ENCODE assay signal across 23 cellular contexts in the genomic region with DNA sequence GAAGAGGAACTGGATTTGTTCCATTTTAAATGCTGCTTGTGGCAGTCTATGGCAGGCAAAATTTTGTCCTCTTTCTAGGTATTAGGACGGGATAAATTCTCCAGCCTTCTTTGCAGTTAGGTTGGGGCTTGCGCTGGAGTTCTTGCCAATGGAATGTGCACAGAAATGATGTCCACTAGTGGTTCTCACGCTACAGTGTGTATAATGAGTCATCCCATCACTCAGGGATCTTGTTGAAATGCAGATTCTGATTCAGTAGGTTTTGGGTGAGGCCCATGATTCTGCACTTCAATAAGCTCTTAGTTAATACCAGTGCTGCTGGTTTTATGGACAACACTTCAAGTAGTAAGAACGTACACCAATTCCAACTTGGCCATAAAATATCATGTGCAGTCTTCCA.
DNase-seq lines count a peak whose midpoint lies in the region; ATAC-seq, FAIRE-seq and TF ChIP-seq lines count a peak whose summit lies in the region.
"Had no signal": no experiment of that assay in that cellular context is flagged by ENCODE, and none has a peak within 500 bp of the region (broad histone marks: within the 10 kb centered on the region; RNA-seq: fewer than 3 reads in every experiment).

No MANE protein-coding gene starts in this region.

- POLR2A ChIA-PET in GM10248 (lab: Yijun Ruan, JAX): no interaction called here

- H3K27ac Mint-ChIP-seq in astrocyte (ENCODE audit: unreplicated experiment): no peak overlapping the region
- H3K27ac Mint-ChIP-seq: activated naive CD4-positive, alpha-beta T cell treated with anti-CD3 and anti-CD28 coated beads, Interleukin-2, amount 10 ng/mL, durations not matched to agents 7 days and 5 days; CD4-positive, CD25-positive, alpha-beta regulatory T cell; stimulated activated effector memory CD8-positive, alpha-beta T cell treated with anti-CD3 and anti-CD28 coated beads, Interleukin-12 subunit alpha, Interleukin-12 subunit beta, amount 100 ng/mL, for 72 hours had no signal

- H3K4me3 ChIP-seq in astrocyte (ENCODE audit: insufficient read depth, low read depth, low read length) (no peak overlapping the region), fibroblast of pulmonary artery (replicated peaks; ENCODE audit: low read depth, low read length) (no peak overlapping the region), upper lobe of right lung (no peak overlapping the region)
- H3K4me3 ChIP-seq: cardiac muscle cell, prostate gland had no signal

- H3K4me1 ChIP-seq in astrocyte (ENCODE audit: insufficient read depth, low read length) (no peaks in the 10 kb centered on the region), upper lobe of right lung (no peaks in the 10 kb centered on the region)
- H3K4me1 ChIP-seq: prostate gland had no signal

- H3K9me3 Mint-ChIP-seq in astrocyte (ENCODE audit: unreplicated experiment): peaks cover 6% of the 10 kb centered on the region

- intact Hi-C loops in upper lobe of right lung (cut with DNase I): no loop called here

- H3K9me3 ChIP-seq in astrocyte (ENCODE audit: insufficient read depth, low read depth, low read length): no peaks in the 10 kb centered on the region
- H3K9me3 ChIP-seq in upper lobe of right lung: no peaks in the 10 kb centered on the region
- H3K9me3 ChIP-seq: prostate gland had no signal

- H3K27ac ChIP-seq in astrocyte (ENCODE audit: low read depth, low read length) (no peak overlapping the region), upper lobe of right lung (no peak overlapping the region)
- H3K27ac ChIP-seq: cardiac muscle cell, prostate gland had no signal

- H3K27me3 Mint-ChIP-seq in astrocyte (ENCODE audit: low read depth, unreplicated experiment): peaks cover 17% of the 10 kb centered on the region
- H3K27me3 Mint-ChIP-seq: activated naive CD4-positive, alpha-beta T cell treated with anti-CD3 and anti-CD28 coated beads, Interleukin-2, amount 10 ng/mL, durations not matched to agents 7 days and 5 days; CD4-positive, CD25-positive, alpha-beta regulatory T cell had no signal

- ATAC-seq in HG03097 (IDR thresholded peaks at IDR 0.05; ENCODE audit: low FRiP score, unreplicated experiment) (no peak), upper lobe of right lung (no peak)
- ATAC-seq: SK-N-SH treated with all-trans-retinoic acid at 6 μM for 48 hours; stimulated activated effector memory CD8-positive, alpha-beta T cell treated with anti-CD3 and anti-CD28 coated beads, Interleukin-12 subunit alpha, Interleukin-12 subunit beta, amount 100 ng/mL, for 72 hours had no signal

- peaks cover 2% of the 10 kb centered on the region for H3K36me3 Mint-ChIP-seq in astrocyte (ENCODE audit: low read depth, unreplicated experiment)
- H3K36me3 Mint-ChIP-seq: activated naive CD4-positive, alpha-beta T cell treated with anti-CD3 and anti-CD28 coated beads, Interleukin-2, amount 10 ng/mL, durations not matched to agents 7 days and 5 days; CD4-positive, CD25-positive, alpha-beta regulatory T cell; stimulated activated effector memory CD8-positive, alpha-beta T cell treated with anti-CD3 and anti-CD28 coated beads, Interleukin-12 subunit alpha, Interleukin-12 subunit beta, amount 100 ng/mL, for 72 hours had no signal

- H3K79me2 ChIP-seq in astrocyte (ENCODE audit: insufficient read depth, low read length): no peaks in the 10 kb centered on the region

- no peak overlapping the region for H2AFZ ChIP-seq in astrocyte (ENCODE audit: low read depth, low read length)

- H3K4me2 ChIP-seq in astrocyte (ENCODE audit: low read length): no peak overlapping the region

- H3K36me3 ChIP-seq in astrocyte (ENCODE audit: insufficient read depth, low read length) (no peaks in the 10 kb centered on the region), upper lobe of right lung (no peaks in the 10 kb centered on the region)
- H3K36me3 ChIP-seq: cardiac muscle cell, prostate gland had no signal

- H3K27me3 ChIP-seq in astrocyte (ENCODE audit: insufficient read depth, low read length) (no peaks in the 10 kb centered on the region), upper lobe of right lung (no peaks in the 10 kb centered on the region)

- H3K4me3 Mint-ChIP-seq in astrocyte (ENCODE audit: unreplicated experiment): no peak overlapping the region
- H3K4me3 Mint-ChIP-seq: activated naive CD4-positive, alpha-beta T cell treated with anti-CD3 and anti-CD28 coated beads, Interleukin-2, amount 10 ng/mL, durations not matched to agents 7 days and 5 days; CD4-positive, CD25-positive, alpha-beta regulatory T cell; stimulated activated effector memory CD8-positive, alpha-beta T cell treated with anti-CD3 and anti-CD28 coated beads, Interleukin-12 subunit alpha, Interleukin-12 subunit beta, amount 100 ng/mL, for 72 hours had no signal

- no peak for TF ChIP-seq CTCF in astrocyte (IDR thresholded peaks at IDR 0.05; ENCODE audit: insufficient read depth, low read depth, low read length)
- no peak for TF ChIP-seq CTCF in fibroblast of pulmonary artery (IDR thresholded peaks at IDR 0.05; ENCODE audit: low read length, missing control alignments)
- no peak for TF ChIP-seq CTCF in GM10248 (IDR thresholded peaks at IDR 0.05; ENCODE audit: control extremely low read depth, extremely low read depth, low read depth, missing control alignments)
- TF ChIP-seq CTCF in upper lobe of right lung (IDR thresholded peaks at IDR 0.05): no peak

- H3K9ac ChIP-seq in astrocyte (ENCODE audit: low read length): no peak overlapping the region

- peaks cover 12% of the 10 kb centered on the region for H3K4me1 Mint-ChIP-seq in astrocyte (ENCODE audit: low read depth, unreplicated experiment)
- H3K4me1 Mint-ChIP-seq: activated naive CD4-positive, alpha-beta T cell treated with anti-CD3 and anti-CD28 coated beads, Interleukin-2, amount 10 ng/mL, durations not matched to agents 7 days and 5 days; CD4-positive, CD25-positive, alpha-beta regulatory T cell; stimulated activated effector memory CD8-positive, alpha-beta T cell treated with anti-CD3 and anti-CD28 coated beads, Interleukin-12 subunit alpha, Interleukin-12 subunit beta, amount 100 ng/mL, for 72 hours had no signal

- FAIRE-seq in astrocyte (lab: Jason Lieb, UNC): peak; percentile 58
- FAIRE-seq: A204.1, G401.6 had no signal

- H4K20me1 ChIP-seq in astrocyte (ENCODE audit: insufficient read depth, low read length): no peaks in the 10 kb centered on the region

- CTCF ChIA-PET in GM10248 (lab: Yijun Ruan, JAX): no interaction called here

- DNase-seq in A172 (ENCODE audit: low spot score): peak; percentile 30
- DNase-seq in H4 (ENCODE audit: low spot score): peak; percentile 38
- peak; percentile 51 for DNase-seq in astrocyte (ENCODE audit: low read depth)
- peak; percentile 50 for DNase-seq in fibroblast of pulmonary artery (ENCODE audit: low read depth)
- DNase-seq in GM10248 (ENCODE audit: extremely low spot score): no peak
- DNase-seq in activated naive CD4-positive, alpha-beta T cell treated with anti-CD3 and anti-CD28 coated beads, Interleukin-2, amount 50 U/mL, for 16 hours: no peak
- DNase-seq in upper lobe of right lung: no peak
- DNase-seq: activated CD4-positive, alpha-beta T cell treated with anti-CD3 and anti-CD28 coated beads, Interleukin-2, amount 50 U/mL, for 4 hours; activated naive CD4-positive, alpha-beta T cell treated with anti-CD3 and anti-CD28 coated beads, Interleukin-2, amount 10 ng/mL, durations not matched to agents 7 days and 5 days; CD4-positive, CD25-positive, alpha-beta regulatory T cell; hypothalamus; KG1; NCI-H1105 treated with DMSO at 0.1 percent for 48 hours; NCI-H2171; NCI-H774; stimulated activated CD4-positive, alpha-beta T cell treated with anti-CD3 and anti-CD28 coated beads, Interleukin-12 subunit alpha, Interleukin-12 subunit beta, amount 100 ng/mL, for 4 hours had no signal

Comparison
In these comparisons a context has a peak if more than half of its experiments do, and no peak if none do; other contexts are left out.
1. DNase-seq: peak in A172 (single experiment), H4 (single experiment), astrocyte (single experiment) and fibroblast of pulmonary artery (single experiment); none in GM10248 (single experiment), activated naive CD4-positive, alpha-beta T cell treated with anti-CD3 and anti-CD28 coated beads, Interleukin-2, amount 50 U/mL, for 16 hours (single experiment) and upper lobe of right lung (single experiment).